In the genomic region with DNA sequence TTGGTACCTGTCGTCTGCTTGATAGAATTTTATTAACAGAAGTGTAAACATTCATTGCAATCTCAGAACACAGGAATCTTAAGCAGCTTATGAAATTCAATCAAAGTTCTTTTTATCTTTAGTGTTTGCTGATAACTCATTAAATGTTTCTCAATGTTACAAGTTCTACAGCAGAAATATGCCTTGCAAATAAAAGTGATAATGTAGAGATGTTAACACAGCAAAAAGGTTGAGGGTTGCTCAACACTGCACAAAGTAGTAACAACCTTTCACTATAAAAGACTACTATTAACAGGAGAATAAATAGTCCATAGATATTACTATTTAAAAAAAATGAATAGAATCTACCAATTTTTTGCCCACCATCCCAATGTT, we compare ENCODE assay signal across 16 cellular contexts.
A peak's percentile ranks its signal among the peaks of the same experiment; 100 is the strongest.
DNase-seq lines count a peak whose midpoint lies in the region; ATAC-seq and TF ChIP-seq lines count a peak whose summit lies in the region.
"Had no signal": no experiment of that assay in that cellular context is flagged by ENCODE, and none has a peak within 500 bp of the region (broad histone marks: within the 10 kb centered on the region; RNA-seq: fewer than 3 reads in every experiment).

No MANE protein-coding gene starts in this region.

- WGBS in lung, 2 donors, result 58 to 80% methylated on average over 1 of the region's 1 CpG

- H3K9me3 ChIP-seq in lung (ENCODE audit: control insufficient read depth in 2 of 2, insufficient read depth in 1 of 2, low read length in 1 of 2), result peaks cover 0 to 2% of the 10 kb centered on the region in 2 donors
- H3K9me3 ChIP-seq: BLaER1, HAP-1 had no signal

- no peak overlapping the region for H3K27ac ChIP-seq in lung (ENCODE audit: low read depth in 1 of 2, low read length in 1 of 2)
- H3K27ac ChIP-seq: 22Rv1, BLaER1, C4-2B had no signal

- peaks cover 0 to 3% of the 10 kb centered on the region in 2 donors for H3K4me1 ChIP-seq in lung (ENCODE audit: control insufficient read depth in 2 of 2, insufficient read depth in 2 of 2, low read length in 2 of 2)
- H3K4me1 ChIP-seq: BLaER1, HAP-1 had no signal

- ATAC-seq in lung (ENCODE audit: insufficient read depth, low FRiP score) (peak; percentile 41), GM19395 (IDR thresholded peaks at IDR 0.05; ENCODE audit: unreplicated experiment) (no peak), GM18868 (IDR thresholded peaks at IDR 0.05; ENCODE audit: unreplicated experiment) (no peak)
- ATAC-seq: CD8-positive, alpha-beta T cell had no signal

- DNase-seq in NCI-H226, result peak; percentile 18
- peak; percentile 35 for DNase-seq in fibroblast of the aortic adventitia (ENCODE audit: low read depth)
- no peak for DNase-seq in lung (ENCODE audit: low spot score)
- DNase-seq in activated CD8-positive, alpha-beta memory T cell treated with anti-CD3 and anti-CD28 coated beads, Interleukin-2, amount 50 U/mL, for 48 hours, result no peak
- DNase-seq: CD4-positive, CD25-positive, alpha-beta regulatory T cell; CD8-positive, alpha-beta T cell; DMS153; DND-41; GOT3; HFFc6 had no signal

- no peak overlapping the region for H3K4me3 ChIP-seq in fibroblast of the aortic adventitia (ENCODE audit: low read depth, low read length)
- no peak overlapping the region for H3K4me3 ChIP-seq in lung
- H3K4me3 ChIP-seq: BLaER1, HAP-1 had no signal

- H3K27me3 ChIP-seq in lung (ENCODE audit: control insufficient read depth, insufficient read depth), result no peaks in the 10 kb centered on the region
- H3K27me3 ChIP-seq: BLaER1 had no signal

- no peak for TF ChIP-seq CTCF in fibroblast of the aortic adventitia (IDR thresholded peaks at IDR 0.05; ENCODE audit: insufficient read depth, low read length)
- no peak for TF ChIP-seq CTCF in lung (IDR thresholded peaks at IDR 0.05; ENCODE audit: control extremely low read depth, extremely low read depth)

- H3K36me3 ChIP-seq in lung (ENCODE audit: control insufficient read depth in 2 of 2, insufficient read depth in 2 of 2, low read length in 2 of 2), result no peaks in the 10 kb centered on the region
- H3K36me3 ChIP-seq: BLaER1, HAP-1 had no signal

Comparison
In these comparisons a context has a peak if more than half of its experiments do, and no peak if none do; other contexts are left out.
1. DNase-seq: peak in NCI-H226 (single experiment) and fibroblast of the aortic adventitia (single experiment); none in lung (single experiment) and activated CD8-positive, alpha-beta memory T cell treated with anti-CD3 and anti-CD28 coated beads, Interleukin-2, amount 50 U/mL, for 48 hours (single experiment).